In genomic region chr22:24423519-24424000, GRCh38 we compare ENCODE assay signal across 8 cellular contexts. TPM values are rescaled to one million over a fixed set of nuclear protein-coding genes. Genes with fewer than 3 reads are reported as not detected.
DNase-seq lines count a peak whose midpoint lies in the region; ATAC-seq, FAIRE-seq and TF ChIP-seq lines count a peak whose summit lies in the region.

No MANE protein-coding gene starts in this region.

- no peaks in the 10 kb centered on the region for H3K36me3 ChIP-seq in MG63
- H3K36me3 ChIP-seq in endothelial cell of umbilical vein (ENCODE audit: control insufficient read depth in 2 of 2, extremely low read depth in 1 of 2, insufficient read depth in 2 of 2, low read length in 2 of 2), result peaks cover 0 to 2% of the 10 kb centered on the region in 2 experiments
- no peaks in the 10 kb centered on the region for H3K36me3 ChIP-seq in naive thymus-derived CD4-positive, alpha-beta T cell (ENCODE audit: control insufficient read depth in 2 of 3, insufficient read depth in 3 of 3, low read length in 3 of 3)
- H3K36me3 ChIP-seq in subcutaneous abdominal adipose tissue (ENCODE audit: control insufficient read depth in 5 of 5, insufficient read depth in 5 of 5, low read length in 5 of 5), result no peaks in the 10 kb centered on the region

- peak overlapping the region; percentile 34 for H3K27ac Mint-ChIP-seq in activated CD8-positive, alpha-beta T cell treated with anti-CD3 and anti-CD28 coated beads, Interleukin-2, amount 10 ng/mL, durations not matched to agents 7 days and 5 days
- H3K27ac Mint-ChIP-seq in naive thymus-derived CD4-positive, alpha-beta T cell, result peak overlapping the region in 5 of 9 donors; percentile 43 to 86 (median 74)

- CTCF ChIA-PET in activated CD8-positive, alpha-beta T cell treated with anti-CD3 and anti-CD28 coated beads, Interleukin-2, amount 10 ng/mL, durations not matched to agents 7 days and 5 days (lab: Charles Lee), result interaction anchor here (0.6 to 8.0 kb wide), 17 partner anchors 9 to 107 kb away, joined by 3 to 85 read pairs (median 6); no protein-coding TSS in a partner anchor
- CTCF ChIA-PET in endothelial cell of umbilical vein (lab: Charles Lee), result interaction anchor here (0.8 to 7.7 kb wide), 22 partner anchors 8 to 106 kb away, joined by 3 to 64 read pairs (median 5); no protein-coding TSS in a partner anchor
- CTCF ChIA-PET in naive thymus-derived CD4-positive, alpha-beta T cell (lab: Charles Lee), result interaction anchor here (0.5 to 3.6 kb wide), 9 partner anchors 12 to 104 kb away, joined by 3 to 26 read pairs (median 8); no protein-coding TSS in a partner anchor

- no peaks in the 10 kb centered on the region for H4K20me1 ChIP-seq in endothelial cell of umbilical vein (replicated peaks; ENCODE audit: control insufficient read depth, extremely low read depth, insufficient read depth, low read length)

- peak overlapping the region; percentile 42 for H3K4me2 ChIP-seq in endothelial cell of umbilical vein (ENCODE audit: insufficient read depth, low read length)

- peaks cover 44% of the 10 kb centered on the region for H3K4me1 Mint-ChIP-seq in activated CD8-positive, alpha-beta T cell treated with anti-CD3 and anti-CD28 coated beads, Interleukin-2, amount 10 ng/mL, durations not matched to agents 7 days and 5 days (ENCODE audit: low read depth)
- H3K4me1 Mint-ChIP-seq in naive thymus-derived CD4-positive, alpha-beta T cell, result peaks cover 28 to 39% (median 37%) of the 10 kb centered on the region in 7 donors

- no peaks in the 10 kb centered on the region for H3K9me1 ChIP-seq in endothelial cell of umbilical vein (replicated peaks; ENCODE audit: control insufficient read depth, extremely low read depth, insufficient read depth, low read length)

- H3K36me3 Mint-ChIP-seq in activated CD8-positive, alpha-beta T cell treated with anti-CD3 and anti-CD28 coated beads, Interleukin-2, amount 10 ng/mL, durations not matched to agents 7 days and 5 days (ENCODE audit: low read depth), result no peaks in the 10 kb centered on the region
- no peaks in the 10 kb centered on the region for H3K36me3 Mint-ChIP-seq in naive thymus-derived CD4-positive, alpha-beta T cell

- peaks cover 27% of the 10 kb centered on the region for H3K4me1 ChIP-seq in endothelial cell of umbilical vein (ENCODE audit: control insufficient read depth, extremely low read depth, insufficient read depth, low read length)
- H3K4me1 ChIP-seq in naive thymus-derived CD4-positive, alpha-beta T cell (ENCODE audit: control insufficient read depth in 2 of 2, insufficient read depth in 2 of 2, low read length in 2 of 2), result peaks cover 19 to 29% of the 10 kb centered on the region in 2 donors
- H3K4me1 ChIP-seq in subcutaneous abdominal adipose tissue (ENCODE audit: control insufficient read depth in 5 of 5, insufficient read depth in 5 of 5, low read length in 5 of 5), result peaks cover 2 to 50% (median 32%) of the 10 kb centered on the region in 5 donors

- intact Hi-C loops in endothelial cell of umbilical vein (cut with micrococcal nuclease), result loop anchor here (1.0 kb wide), 2 partner anchors 80 to 102 kb away; no protein-coding TSS in a partner anchor
- intact Hi-C loops in naive thymus-derived CD4-positive, alpha-beta T cell (cut with micrococcal nuclease), result no loop called here

- POLR2A ChIA-PET in activated CD8-positive, alpha-beta T cell treated with anti-CD3 and anti-CD28 coated beads, Interleukin-2, amount 10 ng/mL, durations not matched to agents 7 days and 5 days (lab: Charles Lee), result interaction anchor here (5.4 kb wide), 1 partner anchor 12 kb away, joined by 34 read pairs; no protein-coding TSS in a partner anchor
- POLR2A ChIA-PET in endothelial cell of umbilical vein (lab: Charles Lee), result no interaction called here
- POLR2A ChIA-PET in naive thymus-derived CD4-positive, alpha-beta T cell (lab: Charles Lee), result interaction anchor here (1.0 to 1.5 kb wide), 3 partner anchors 11 to 52 kb away, joined by 3 to 8 read pairs (median 4); no protein-coding TSS in a partner anchor

- peak; percentile 41 for ATAC-seq in activated CD8-positive, alpha-beta T cell treated with anti-CD3 and anti-CD28 coated beads, Interleukin-2, amount 10 ng/mL, durations not matched to agents 7 days and 5 days
- peak; percentile 52 for ATAC-seq in naive thymus-derived CD4-positive, alpha-beta T cell
- ATAC-seq in HG03521 (IDR thresholded peaks at IDR 0.05; ENCODE audit: unreplicated experiment), result no peak

- no peaks in the 10 kb centered on the region for H3K9me3 Mint-ChIP-seq in activated CD8-positive, alpha-beta T cell treated with anti-CD3 and anti-CD28 coated beads, Interleukin-2, amount 10 ng/mL, durations not matched to agents 7 days and 5 days (ENCODE audit: insufficient read depth)
- peaks cover 0 to 4% (median 0%) of the 10 kb centered on the region in 11 donors for H3K9me3 Mint-ChIP-seq in naive thymus-derived CD4-positive, alpha-beta T cell

- dilution Hi-C loops in endothelial cell of umbilical vein (cut with MboI; ENCODE audit: extremely low pct_ligation_motif_present, low sequenced_read_pairs), result no loop called here

- FAIRE-seq in endothelial cell of umbilical vein (lab: Jason Lieb, UNC), result no peak

- peak; percentile 61 for DNase-seq in ELR (ENCODE audit: low read depth)
- peak; percentile 34 for DNase-seq in MG63
- peak; percentile 70 for DNase-seq in activated CD8-positive, alpha-beta T cell treated with anti-CD3 and anti-CD28 coated beads, Interleukin-2, amount 10 ng/mL, durations not matched to agents 7 days and 5 days
- DNase-seq in endothelial cell of umbilical vein (ENCODE audit: low read depth, low spot score), result peak; percentile 44
- DNase-seq in naive thymus-derived CD4-positive, alpha-beta T cell, result peak in 8 of 9 donors; percentile 35 to 87 (median 58)
- DNase-seq in NK-92 treated with Interleukin-12 subunit alpha and Interleukin-12 subunit beta, amount 100 ng/mL, for 24 hours (lab: John Stamatoyannopoulos, UW), result no peak

- peak overlapping the region; percentile 57 for H2AFZ ChIP-seq in endothelial cell of umbilical vein (ENCODE audit: low read depth, low read length)

- peak overlapping the region; percentile 46 for H3K4me3 Mint-ChIP-seq in activated CD8-positive, alpha-beta T cell treated with anti-CD3 and anti-CD28 coated beads, Interleukin-2, amount 10 ng/mL, durations not matched to agents 7 days and 5 days
- H3K4me3 Mint-ChIP-seq in naive thymus-derived CD4-positive, alpha-beta T cell, result peak overlapping the region; percentile 49 to 90 (median 62)

- H3K27me3 ChIP-seq in MG63 (no peaks in the 10 kb centered on the region), endothelial cell of umbilical vein (ENCODE audit: control insufficient read depth in 2 of 2, insufficient read depth in 2 of 2, low read length in 2 of 2) (no peaks in the 10 kb centered on the region), subcutaneous abdominal adipose tissue (ENCODE audit: control insufficient read depth in 5 of 5, insufficient read depth in 4 of 5, low read length in 5 of 5) (peaks cover 0 to 10% (median 0%) of the 10 kb centered on the region in 5 donors)
- no peaks in the 10 kb centered on the region for H3K27me3 ChIP-seq in naive thymus-derived CD4-positive, alpha-beta T cell (ENCODE audit: control insufficient read depth in 2 of 2, insufficient read depth in 2 of 2, low read length in 2 of 2)

- no peak overlapping the region for H3K9ac ChIP-seq in endothelial cell of umbilical vein (replicated peaks; ENCODE audit: extremely low read depth, insufficient read depth, low read length)
- no peak overlapping the region for H3K9ac ChIP-seq in subcutaneous abdominal adipose tissue (ENCODE audit: low read length in 5 of 5)

- H3K79me2 ChIP-seq in endothelial cell of umbilical vein (ENCODE audit: control insufficient read depth, insufficient read depth, low read length), result no peaks in the 10 kb centered on the region

- peak; percentile 73 to 85 for TF ChIP-seq CTCF in endothelial cell of umbilical vein (IDR thresholded peaks at IDR 0.05; ENCODE audit: extremely low read depth in 1 of 2, insufficient read depth in 1 of 2, low read depth in 1 of 2, low read length in 2 of 2)

- H3K27ac ChIP-seq in endothelial cell of umbilical vein (ENCODE audit: insufficient read depth, low read depth, low read length) (no peak overlapping the region), subcutaneous abdominal adipose tissue (ENCODE audit: low read depth, low read length) (no peak overlapping the region)
- peak overlapping the region; percentile 56 for H3K27ac ChIP-seq in naive thymus-derived CD4-positive, alpha-beta T cell (ENCODE audit: low read depth, low read length)

- BruUV-seq in endothelial cell of umbilical vein (replicated peaks; lab: Mats Ljungman, UMichigan), result no TSS peak

- no peaks in the 10 kb centered on the region for H3K9me3 ChIP-seq in MG63
- H3K9me3 ChIP-seq in endothelial cell of umbilical vein (replicated peaks; ENCODE audit: control insufficient read depth, insufficient read depth, low read length), result no peaks in the 10 kb centered on the region
- H3K9me3 ChIP-seq in naive thymus-derived CD4-positive, alpha-beta T cell (ENCODE audit: control insufficient read depth in 2 of 3, low read length in 3 of 3), result no peaks in the 10 kb centered on the region
- H3K9me3 ChIP-seq in subcutaneous abdominal adipose tissue (ENCODE audit: control insufficient read depth in 5 of 5, low read length in 5 of 5), result no peaks in the 10 kb centered on the region

- no peak for TF ChIP-seq POLR2A in endothelial cell of umbilical vein (IDR thresholded peaks at IDR 0.05; ENCODE audit: low read depth, low read length)

- H3K4me3 ChIP-seq in MG63, result peak overlapping the region; percentile 22; the same call in 1 of the 2 replicates
- H3K4me3 ChIP-seq in endothelial cell of umbilical vein (replicated peaks in 1 of 3; ENCODE audit: insufficient read depth in 1 of 3, low read depth in 1 of 3, low read length in 3 of 3), result peak overlapping the region in 2 of 3 experiments; percentile 34 to 82
- H3K4me3 ChIP-seq in naive thymus-derived CD4-positive, alpha-beta T cell (ENCODE audit: low read length), result no peak overlapping the region
- H3K4me3 ChIP-seq in subcutaneous abdominal adipose tissue (ENCODE audit: low read depth in 1 of 5, low read length in 5 of 5), result peak overlapping the region in 4 of 5 donors; percentile 38 to 67 (median 52)

- H3K27me3 Mint-ChIP-seq in activated CD8-positive, alpha-beta T cell treated with anti-CD3 and anti-CD28 coated beads, Interleukin-2, amount 10 ng/mL, durations not matched to agents 7 days and 5 days (ENCODE audit: low read depth), result peaks cover 3% of the 10 kb centered on the region
- peaks cover 0 to 5% (median 0%) of the 10 kb centered on the region in 5 donors for H3K27me3 Mint-ChIP-seq in naive thymus-derived CD4-positive, alpha-beta T cell

RNA-seq across cellular contexts. Expression of gene ADORA2A, which starts 3.8 kb away (rescaled TPM):
- 0.16 and 2.0 TPM in 2 replicates for total RNA-seq in MG63 (2014; rRNA removed; shearing (Covaris generic); ENCODE audit: low replicate concordance)
- total RNA-seq in activated CD8-positive, alpha-beta T cell treated with anti-CD3 and anti-CD28 coated beads, Interleukin-2, amount 10 ng/mL, durations not matched to agents 7 days and 5 days, result 10 to 100 TPM; 20.3 to 20.4 TPM
- total RNA-seq in endothelial cell of umbilical vein, result 17.1 and 20.0 TPM in 2 replicates
- polyA plus RNA-seq in endothelial cell of umbilical vein, result 33.1 and 45.3 TPM in 2 replicates
- polyA plus RNA-seq in endothelial cell of umbilical vein (2011; cell fraction: cytosol; rRNA removed), result 13.5 and 16.6 TPM in 2 replicates
- polyA plus RNA-seq in endothelial cell of umbilical vein (2011; cell fraction: nucleus; rRNA removed), result 14.3 and 15.7 TPM in 2 replicates
- polyA plus RNA-seq in endothelial cell of umbilical vein (2012), result 2.9 and 3.6 TPM in 2 replicates
- polyA minus RNA-seq in endothelial cell of umbilical vein, result 34.9 TPM in 2 replicates
- polyA minus RNA-seq in endothelial cell of umbilical vein (2011; cell fraction: cytosol; rRNA and poly(A)+ RNA removed), result not detected
- polyA minus RNA-seq in endothelial cell of umbilical vein (2011; cell fraction: nucleus; rRNA and poly(A)+ RNA removed), result 10.3 and 12.8 TPM in 2 replicates
- 10 to 100 TPM; 22.5 to 43.7 (median 33.4) TPM for total RNA-seq in naive thymus-derived CD4-positive, alpha-beta T cell
- 100 to 1,000 TPM in 1 of 2 donors, 10 to 100 TPM in 1; 79.5 to 127 TPM for polyA plus RNA-seq in naive thymus-derived CD4-positive, alpha-beta T cell
